Comparison of ENCODE assay signal across 32 cellular contexts in genomic region chr19:15936173-15936572, GRCh38. TPM values are rescaled to one million over a fixed set of nuclear protein-coding genes. Genes with fewer than 3 reads are reported as not detected.
"Had no signal": no experiment of that assay in that cellular context is flagged by ENCODE, and none has a peak within 500 bp of the region (broad histone marks: within the 10 kb centered on the region; RNA-seq: fewer than 3 reads in every experiment).

No MANE protein-coding gene starts in this region.

- H3K27me3 ChIP-seq: Peyer's patch, SJSA1 had no signal

- DNase-seq: Kasumi-1, KG1, MG63, NCI-H1048, NCI-H1092 treated with DMSO at 0.1 percent for 48 hours, NCI-H1105 treated with DMSO at 0.1 percent for 48 hours, NCI-H1417, NCI-H1436, NCI-H146, NCI-H1694, NCI-H187, NCI-H1930, NCI-H2029 treated with DMSO at 0.1 percent for 48 hours, NCI-H2081 treated with DMSO at 0.1 percent for 48 hours, NCI-H2107, NCI-H2171, NCI-H226, NCI-H446 treated with DMSO at 0.1 percent for 48 hours, NCI-H510A, NCI-H524, NCI-H526, NCI-H69, NCI-H748 treated with DMSO at 0.1 percent for 48 hours, NCI-H82, Peyer's patch, Right ventricle myocardium superior, SHP77 treated with DMSO at 0.1 percent for 48 hours, SK-N-SH, SW 1271 had no signal

- H3K36me3 ChIP-seq: MG63, Peyer's patch, SJSA1 had no signal

- H3K9me3 ChIP-seq: Peyer's patch, SJSA1, SK-N-SH had no signal

- H3K27ac ChIP-seq: SJSA1 had no signal

- H3K4me1 ChIP-seq: SJSA1 had no signal

- H3K4me3 ChIP-seq: MG63, Peyer's patch, SJSA1 had no signal

- H3K9ac ChIP-seq: SK-N-SH had no signal

- H3K4me2 ChIP-seq: SK-N-SH had no signal

RNA-seq across cellular contexts. Expression of gene CYP4F11, which starts 1.8 kb away (rescaled TPM):
- total RNA-seq: SJSA1 had no signal

RNA-seq across cellular contexts. Expression of gene OR10H4, which starts 12.6 kb away (rescaled TPM):
- total RNA-seq: M059J, OCI-LY7, Peyer's patch, Right ventricle myocardium superior, SJSA1 had no signal
- polyA plus RNA-seq: SK-N-SH had no signal

RNA-seq across cellular contexts. Expression of gene CYP4F2, which starts 38.3 kb away (rescaled TPM):
- total RNA-seq: OCI-LY7, Right ventricle myocardium superior, SJSA1 had no signal
- polyA plus RNA-seq: SK-N-SH had no signal
